ENCODE assay signal across 31 cellular contexts in genomic region chr5:55123365-55123764, GRCh38. TPM values are rescaled to one million over a fixed set of nuclear protein-coding genes. Genes with fewer than 3 reads are reported as not detected.
"Had no signal": no experiment of that assay in that cellular context is flagged by ENCODE, and none has a peak within 500 bp of the region (broad histone marks: within the 10 kb centered on the region; RNA-seq: fewer than 3 reads in every experiment).

No MANE protein-coding gene starts in this region.

- H3K4me1 Mint-ChIP-seq: activated CD4-positive, alpha-beta T cell treated with anti-CD3 and anti-CD28 coated beads, Interleukin-2, amount 10 ng/mL, durations not matched to agents 7 days and 5 days; activated T-helper 17 cell treated with anti-CD3 and anti-CD28 coated beads, Interleukin-2, amount 50 U/mL, for 72 hours; central memory CD8-positive, alpha-beta T cell had no signal

- ATAC-seq: activated T-cell treated with anti-CD3 and anti-CD28 coated beads, Interleukin-2, amount 50 U/mL, for 4 hours; foreskin keratinocyte; gastrocnemius medialis; heart left ventricle had no signal

- H3K36me3 Mint-ChIP-seq: activated naive CD8-positive, alpha-beta T cell had no signal

- H3K27me3 Mint-ChIP-seq: activated naive CD8-positive, alpha-beta T cell; activated T-helper 17 cell treated with anti-CD3 and anti-CD28 coated beads, Interleukin-2, amount 50 U/mL, for 72 hours; central memory CD8-positive, alpha-beta T cell had no signal

- DNase-seq: activated CD4-positive, alpha-beta memory T cell treated with anti-CD3 and anti-CD28 coated beads, Interleukin-2, amount 10 ng/mL, durations not matched to agents 7 days and 5 days; activated CD4-positive, alpha-beta T cell treated with anti-CD3 and anti-CD28 coated beads for 1 hour; activated CD4-positive, alpha-beta T cell treated with anti-CD3 and anti-CD28 coated beads for 4 hours; activated CD4-positive, alpha-beta T cell treated with anti-CD3 and anti-CD28 coated beads, Interleukin-2, amount 10 ng/mL, durations not matched to agents 7 days and 5 days; activated CD4-positive, alpha-beta T cell treated with anti-CD3 and anti-CD28 coated beads, Interleukin-2, amount 50 U/mL, for 4 hours; activated CD8-positive, alpha-beta memory T cell treated with anti-CD3 and anti-CD28 coated beads, Interleukin-2, amount 50 U/mL, for 48 hours; activated effector memory CD4-positive, alpha-beta T cell treated with Interleukin-2 at 50 U/mL for 16 hours; activated gamma-delta T cell treated with Interleukin-2 at 50 U/mL for 16 hours; activated naive CD4-positive, alpha-beta T cell treated with anti-CD3 and anti-CD28 coated beads, Interleukin-2, amount 50 U/mL, for 16 hours; activated naive CD4-positive, alpha-beta T cell treated with Interleukin-2 at 50 U/mL for 16 hours; activated T-cell treated with anti-CD3 and anti-CD28 coated beads for 4 hours; activated T-cell treated with anti-CD3 and anti-CD28 coated beads, Interleukin-2, amount 50 U/mL, for 4 hours; amniotic stem cell; anterior cingulate cortex; brain microvascular endothelial cell; dorsolateral prefrontal cortex; effector memory CD4-positive, alpha-beta T cell; erythroblast; foreskin keratinocyte; gastrocnemius medialis; glutamatergic neuron; heart left ventricle had no signal

- H3K9me3 Mint-ChIP-seq: activated T-cell treated with anti-CD3 and anti-CD28 coated beads, Interleukin-2, amount 50 U/mL, for 4 hours; activated T-helper 17 cell treated with anti-CD3 and anti-CD28 coated beads, Interleukin-2, amount 50 U/mL, for 72 hours; central memory CD8-positive, alpha-beta T cell; dendritic cell treated with granulocyte-macrophage colony-stimulating factor and Interleukin-4, amounts not matched to agents 40 ng/mL and 50 ng/mL, for 4 days had no signal

- H3K4me3 Mint-ChIP-seq: activated CD4-positive, alpha-beta memory T cell treated with anti-CD3 and anti-CD28 coated beads, Interleukin-2, amount 10 ng/mL, durations not matched to agents 7 days and 5 days; activated CD4-positive, alpha-beta T cell treated with anti-CD3 and anti-CD28 coated beads, Interleukin-2, amount 10 ng/mL, durations not matched to agents 7 days and 5 days; activated naive CD8-positive, alpha-beta T cell; activated T-cell treated with anti-CD3 and anti-CD28 coated beads, Interleukin-2, amount 50 U/mL, for 4 hours; activated T-helper 17 cell treated with anti-CD3 and anti-CD28 coated beads, Interleukin-2, amount 50 U/mL, for 72 hours; central memory CD8-positive, alpha-beta T cell; dendritic cell treated with granulocyte-macrophage colony-stimulating factor and Interleukin-4, amounts not matched to agents 40 ng/mL and 50 ng/mL, for 4 days had no signal

- H3K27ac Mint-ChIP-seq: activated CD4-positive, alpha-beta memory T cell treated with anti-CD3 and anti-CD28 coated beads, Interleukin-2, amount 10 ng/mL, durations not matched to agents 7 days and 5 days; activated CD4-positive, alpha-beta T cell treated with anti-CD3 and anti-CD28 coated beads, Interleukin-2, amount 10 ng/mL, durations not matched to agents 7 days and 5 days; activated naive CD8-positive, alpha-beta T cell; activated T-helper 17 cell treated with anti-CD3 and anti-CD28 coated beads, Interleukin-2, amount 50 U/mL, for 72 hours; dendritic cell treated with granulocyte-macrophage colony-stimulating factor and Interleukin-4, amounts not matched to agents 40 ng/mL and 50 ng/mL, for 4 days had no signal

RNA-seq across cellular contexts. Expression of gene GZMA, which starts 20.9 kb away (rescaled TPM):
- total RNA-seq: bronchial epithelial cell, cerebellum, foreskin keratinocyte, gastrocnemius medialis had no signal

RNA-seq across cellular contexts. Expression of gene GPX8, which starts 36.6 kb away (rescaled TPM):
- total RNA-seq: activated CD4-positive, alpha-beta memory T cell treated with anti-CD3 and anti-CD28 coated beads, Interleukin-2, amount 10 ng/mL, durations not matched to agents 7 days and 5 days; activated CD4-positive, alpha-beta T cell treated with anti-CD3 and anti-CD28 coated beads, Interleukin-2, amount 10 ng/mL, durations not matched to agents 7 days and 5 days; activated T-helper 17 cell treated with anti-CD3 and anti-CD28 coated beads, Interleukin-2, amount 50 U/mL, for 72 hours; T-helper 1 cell treated with Interleukin-12 subunit alpha and Interleukin-12 subunit beta and Interleukin-4 antibody, amounts not matched to agents 30 ng/mL and 1 ng/mL, for 36 hours had no signal

RNA-seq across cellular contexts. Expression of gene CDC20B, which starts 49.6 kb away (rescaled TPM):
- total RNA-seq: activated T-helper 17 cell treated with anti-CD3 and anti-CD28 coated beads, Interleukin-2, amount 50 U/mL, for 72 hours; bronchial epithelial cell; cardiac septum; esophagus muscularis mucosa; foreskin keratinocyte; gastrocnemius medialis; heart left ventricle had no signal
